Comparison of ENCODE assay signal across 23 cellular contexts in genomic region chr5:31496301-31496700, GRCh38.
"Had no signal": no experiment of that assay in that cellular context is flagged by ENCODE, and none has a peak within 500 bp of the region (broad histone marks: within the 10 kb centered on the region; RNA-seq: fewer than 3 reads in every experiment).

No MANE protein-coding gene starts in this region.

- ATAC-seq: esophagus mucosa, gastrocnemius medialis, left cardiac atrium, left lung, left ventricle myocardium superior, lower lobe of right lung, mucosa of descending colon had no signal

- H3K27ac Mint-ChIP-seq: mesothelial cell of epicardium had no signal

- H3K4me1 ChIP-seq: esophagus squamous epithelium, gastrocnemius medialis, heart right ventricle, left lung, lower lobe of right lung had no signal

- H3K4me3 ChIP-seq: coronary artery, dorsolateral prefrontal cortex, esophagus squamous epithelium, gastrocnemius medialis, heart right ventricle, left lung, lower lobe of right lung, mucosa of descending colon had no signal

- H3K27ac ChIP-seq: coronary artery, dorsolateral prefrontal cortex, epithelial cell of prostate, esophagus squamous epithelium, gastrocnemius medialis, heart right ventricle, left lung, lower lobe of right lung had no signal

- H3K4me3 Mint-ChIP-seq: mesothelial cell of epicardium, naive B cell had no signal

- H3K4me1 Mint-ChIP-seq: mesothelial cell of epicardium, naive B cell had no signal

- H3K27me3 ChIP-seq: dorsolateral prefrontal cortex, esophagus squamous epithelium, gastrocnemius medialis, heart right ventricle, left lung had no signal

- H3K27me3 Mint-ChIP-seq: naive B cell had no signal

- H3K9me3 ChIP-seq: esophagus squamous epithelium, gastrocnemius medialis, heart right ventricle, left lung, lower lobe of right lung, mucosa of descending colon had no signal

- H3K9me3 Mint-ChIP-seq: mesothelial cell of epicardium, naive B cell had no signal

- DNase-seq: dermis blood vessel endothelial cell; dorsolateral prefrontal cortex; effector CD4-positive, alpha-beta T cell; effector memory CD4-positive, alpha-beta T cell; erythroblast; esophagus squamous epithelium; foreskin melanocyte; gastrocnemius medialis; glutamatergic neuron; head of caudate nucleus; heart right ventricle; hippocampal formation; left cardiac atrium; left lung; left ventricle myocardium superior; lower lobe of right lung; mesenchymal stem cell; mucosa of descending colon; naive B cell had no signal
